ENCODE assay signal across 9 cellular contexts in the genomic region with DNA sequence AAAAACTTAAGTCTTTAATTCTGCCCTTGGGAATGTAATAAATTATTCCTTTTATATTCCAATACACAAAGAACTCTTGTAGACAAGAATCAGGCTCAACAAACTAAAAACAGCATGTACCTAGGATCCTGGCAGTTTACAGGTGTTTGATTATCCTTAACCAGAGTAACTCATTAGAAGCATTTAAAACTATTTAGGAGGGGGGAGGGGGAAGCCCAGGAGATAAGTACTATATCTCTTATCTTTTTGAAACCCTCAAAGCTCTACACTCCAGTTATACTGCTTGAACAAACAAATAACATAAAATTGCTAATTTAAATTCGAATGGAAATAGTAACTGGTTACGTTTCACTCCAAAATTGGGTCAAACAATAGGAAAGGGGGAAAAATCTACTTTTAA. TPM values are rescaled to one million over a fixed set of nuclear protein-coding genes. Genes with fewer than 3 reads are reported as not detected.
DNase-seq lines count a peak whose midpoint lies in the region; ATAC-seq and TF ChIP-seq lines count a peak whose summit lies in the region.
"Had no signal": no experiment of that assay in that cellular context is flagged by ENCODE, and none has a peak within 500 bp of the region (broad histone marks: within the 10 kb centered on the region; RNA-seq: fewer than 3 reads in every experiment).

No MANE protein-coding gene starts in this region.

- peaks cover 33 to 59% (median 58%) of the 10 kb centered on the region in 3 donors for H3K4me1 Mint-ChIP-seq in naive B cell

- H3K4me3 Mint-ChIP-seq in naive B cell = peak overlapping the region; percentile 92 to 99 (median 96)

- no peaks in the 10 kb centered on the region for H3K9me3 ChIP-seq in KOPT-K1 (ENCODE audit: insufficient read depth, low read length, poor library complexity, severe bottlenecking)

- no peaks in the 10 kb centered on the region for H3K27me3 Mint-ChIP-seq in naive B cell

- DNase-seq in AG09309 (ENCODE audit: low read depth) (no peak), cardiac fibroblast (ENCODE audit: low read depth in 2 of 2) (no peak), naive B cell (no peak), COR-L47 (lab: John Stamatoyannopoulos, UW) (no peak), epidermal melanocyte (ENCODE audit: insufficient read length, low spot score) (no peak), AML-193 (lab: John Stamatoyannopoulos, UW) (no peak)
- DNase-seq: left colon had no signal

- ATAC-seq in naive B cell (ENCODE audit: low read depth in 2 of 2) (no peak), HG03342 (IDR thresholded peaks at IDR 0.05; ENCODE audit: unreplicated experiment) (no peak)
- ATAC-seq: left colon had no signal

- peak overlapping the region; percentile 96 to 100 (median 98) for H3K27ac Mint-ChIP-seq in naive B cell

- H3K36me3 Mint-ChIP-seq in naive B cell = peaks cover 0 to 4% of the 10 kb centered on the region in 2 donors

- no peaks in the 10 kb centered on the region for H3K9me3 Mint-ChIP-seq in naive B cell

- TF ChIP-seq CTCF in AG09309 (IDR thresholded peaks at IDR 0.05; ENCODE audit: control insufficient read depth, insufficient read depth, low read depth, low read length, missing control alignments) (no peak), cardiac fibroblast (IDR thresholded peaks at IDR 0.05; ENCODE audit: low read depth, low read length) (no peak)

- H3K27ac ChIP-seq in KOPT-K1 (ENCODE audit: low read depth, low read length, poor library complexity, severe bottlenecking) = peak overlapping the region; percentile 95

- peaks cover 47% of the 10 kb centered on the region for H3K36me3 ChIP-seq in KOPT-K1 (ENCODE audit: insufficient read depth, low read length)

- H3K4me3 ChIP-seq in AG09309 (ENCODE audit: control insufficient read depth, low read depth, low read length) (peak overlapping the region; percentile 70), cardiac fibroblast (replicated peaks in 1 of 2; ENCODE audit: low read depth in 2 of 2, low read length in 2 of 2) (peak overlapping the region; percentile 95 to 100)

RNA-seq across cellular contexts. Expression of a gene that starts 1.9 kb away (rescaled TPM):
- polyA plus RNA-seq in naive B cell (ENCODE audit: low read depth in 6 of 6) = 1,000 to 10,000 TPM in 3 of 6 donors, 100 to 1,000 TPM in 3; 838 to 1,460 (median 963) TPM

RNA-seq across cellular contexts. Expression of a gene that starts 21.0 kb away (rescaled TPM):
- 10 to 100 TPM; 74.5 to 95.8 (median 88.9) TPM for polyA plus RNA-seq in naive B cell (ENCODE audit: low read depth in 6 of 6)
